ENCODE assay signal across 1 cellular context in genomic region chr15:70084461-70084860, GRCh38.
TF ChIP-seq lines count a peak whose summit lies in the region.

No MANE protein-coding gene starts in this region.

TF ChIP-seq in H1, 55 proteins besides CTCF, POLR2A, EP300 and RAD21:
- TF ChIP-seq BCL11A (IDR thresholded peaks at IDR 0.05; ENCODE audit: low read depth in 2 of 2, low read length in 2 of 2) (no peak), EZH2 (IDR thresholded peaks at IDR 0.05; ENCODE audit: low read depth, low read length, severe bottlenecking) (no peak), CHD2 (IDR thresholded peaks at IDR 0.05; ENCODE audit: low read length) (no peak), EGR1 (IDR thresholded peaks at IDR 0.05; ENCODE audit: borderline replicate concordance, low read depth, low read length) (no peak), POLR2AphosphoS5 (IDR thresholded peaks at IDR 0.05; ENCODE audit: low read depth, low read length) (no peak), BACH1 (IDR thresholded peaks at IDR 0.05; ENCODE audit: low read length) (no peak), RNF2 (IDR thresholded peaks at IDR 0.05; ENCODE audit: borderline replicate concordance, low read depth, low read length, missing control alignments, poor library complexity, severe bottlenecking) (no peak), RBBP5 (IDR thresholded peaks at IDR 0.05; ENCODE audit: borderline replicate concordance, low read depth, low read length) (no peak), ATF3 (IDR thresholded peaks at IDR 0.05; ENCODE audit: insufficient read depth, low read depth, low read length) (no peak), KDM4A (IDR thresholded peaks at IDR 0.05; ENCODE audit: low read depth, low read length, severe bottlenecking) (no peak), SP2 (IDR thresholded peaks at IDR 0.05; ENCODE audit: low read length) (no peak), ATF2 (IDR thresholded peaks at IDR 0.05; ENCODE audit: low read length) (no peak), TAF7 (optimal IDR thresholded peaks at IDR 0.05; ENCODE audit: borderline replicate concordance, low read depth, low read length) (no peak), NRF1 (IDR thresholded peaks at IDR 0.05; ENCODE audit: low read depth, low read length) (no peak), PHF8 (conservative IDR thresholded peaks at IDR 0.05; ENCODE audit: low read depth, low read length) (no peak), CBX5 (IDR thresholded peaks at IDR 0.05; ENCODE audit: low read depth, low read length) (no peak), ZNF274 (IDR thresholded peaks at IDR 0.05; ENCODE audit: borderline replicate concordance, extremely low read depth, low read length) (no peak), SUZ12 (IDR thresholded peaks at IDR 0.05; ENCODE audit: low read length) (no peak), GTF2F1 (IDR thresholded peaks at IDR 0.05; ENCODE audit: borderline replicate concordance, low read depth, low read length) (no peak)
- TF ChIP-seq, protein P1, sequence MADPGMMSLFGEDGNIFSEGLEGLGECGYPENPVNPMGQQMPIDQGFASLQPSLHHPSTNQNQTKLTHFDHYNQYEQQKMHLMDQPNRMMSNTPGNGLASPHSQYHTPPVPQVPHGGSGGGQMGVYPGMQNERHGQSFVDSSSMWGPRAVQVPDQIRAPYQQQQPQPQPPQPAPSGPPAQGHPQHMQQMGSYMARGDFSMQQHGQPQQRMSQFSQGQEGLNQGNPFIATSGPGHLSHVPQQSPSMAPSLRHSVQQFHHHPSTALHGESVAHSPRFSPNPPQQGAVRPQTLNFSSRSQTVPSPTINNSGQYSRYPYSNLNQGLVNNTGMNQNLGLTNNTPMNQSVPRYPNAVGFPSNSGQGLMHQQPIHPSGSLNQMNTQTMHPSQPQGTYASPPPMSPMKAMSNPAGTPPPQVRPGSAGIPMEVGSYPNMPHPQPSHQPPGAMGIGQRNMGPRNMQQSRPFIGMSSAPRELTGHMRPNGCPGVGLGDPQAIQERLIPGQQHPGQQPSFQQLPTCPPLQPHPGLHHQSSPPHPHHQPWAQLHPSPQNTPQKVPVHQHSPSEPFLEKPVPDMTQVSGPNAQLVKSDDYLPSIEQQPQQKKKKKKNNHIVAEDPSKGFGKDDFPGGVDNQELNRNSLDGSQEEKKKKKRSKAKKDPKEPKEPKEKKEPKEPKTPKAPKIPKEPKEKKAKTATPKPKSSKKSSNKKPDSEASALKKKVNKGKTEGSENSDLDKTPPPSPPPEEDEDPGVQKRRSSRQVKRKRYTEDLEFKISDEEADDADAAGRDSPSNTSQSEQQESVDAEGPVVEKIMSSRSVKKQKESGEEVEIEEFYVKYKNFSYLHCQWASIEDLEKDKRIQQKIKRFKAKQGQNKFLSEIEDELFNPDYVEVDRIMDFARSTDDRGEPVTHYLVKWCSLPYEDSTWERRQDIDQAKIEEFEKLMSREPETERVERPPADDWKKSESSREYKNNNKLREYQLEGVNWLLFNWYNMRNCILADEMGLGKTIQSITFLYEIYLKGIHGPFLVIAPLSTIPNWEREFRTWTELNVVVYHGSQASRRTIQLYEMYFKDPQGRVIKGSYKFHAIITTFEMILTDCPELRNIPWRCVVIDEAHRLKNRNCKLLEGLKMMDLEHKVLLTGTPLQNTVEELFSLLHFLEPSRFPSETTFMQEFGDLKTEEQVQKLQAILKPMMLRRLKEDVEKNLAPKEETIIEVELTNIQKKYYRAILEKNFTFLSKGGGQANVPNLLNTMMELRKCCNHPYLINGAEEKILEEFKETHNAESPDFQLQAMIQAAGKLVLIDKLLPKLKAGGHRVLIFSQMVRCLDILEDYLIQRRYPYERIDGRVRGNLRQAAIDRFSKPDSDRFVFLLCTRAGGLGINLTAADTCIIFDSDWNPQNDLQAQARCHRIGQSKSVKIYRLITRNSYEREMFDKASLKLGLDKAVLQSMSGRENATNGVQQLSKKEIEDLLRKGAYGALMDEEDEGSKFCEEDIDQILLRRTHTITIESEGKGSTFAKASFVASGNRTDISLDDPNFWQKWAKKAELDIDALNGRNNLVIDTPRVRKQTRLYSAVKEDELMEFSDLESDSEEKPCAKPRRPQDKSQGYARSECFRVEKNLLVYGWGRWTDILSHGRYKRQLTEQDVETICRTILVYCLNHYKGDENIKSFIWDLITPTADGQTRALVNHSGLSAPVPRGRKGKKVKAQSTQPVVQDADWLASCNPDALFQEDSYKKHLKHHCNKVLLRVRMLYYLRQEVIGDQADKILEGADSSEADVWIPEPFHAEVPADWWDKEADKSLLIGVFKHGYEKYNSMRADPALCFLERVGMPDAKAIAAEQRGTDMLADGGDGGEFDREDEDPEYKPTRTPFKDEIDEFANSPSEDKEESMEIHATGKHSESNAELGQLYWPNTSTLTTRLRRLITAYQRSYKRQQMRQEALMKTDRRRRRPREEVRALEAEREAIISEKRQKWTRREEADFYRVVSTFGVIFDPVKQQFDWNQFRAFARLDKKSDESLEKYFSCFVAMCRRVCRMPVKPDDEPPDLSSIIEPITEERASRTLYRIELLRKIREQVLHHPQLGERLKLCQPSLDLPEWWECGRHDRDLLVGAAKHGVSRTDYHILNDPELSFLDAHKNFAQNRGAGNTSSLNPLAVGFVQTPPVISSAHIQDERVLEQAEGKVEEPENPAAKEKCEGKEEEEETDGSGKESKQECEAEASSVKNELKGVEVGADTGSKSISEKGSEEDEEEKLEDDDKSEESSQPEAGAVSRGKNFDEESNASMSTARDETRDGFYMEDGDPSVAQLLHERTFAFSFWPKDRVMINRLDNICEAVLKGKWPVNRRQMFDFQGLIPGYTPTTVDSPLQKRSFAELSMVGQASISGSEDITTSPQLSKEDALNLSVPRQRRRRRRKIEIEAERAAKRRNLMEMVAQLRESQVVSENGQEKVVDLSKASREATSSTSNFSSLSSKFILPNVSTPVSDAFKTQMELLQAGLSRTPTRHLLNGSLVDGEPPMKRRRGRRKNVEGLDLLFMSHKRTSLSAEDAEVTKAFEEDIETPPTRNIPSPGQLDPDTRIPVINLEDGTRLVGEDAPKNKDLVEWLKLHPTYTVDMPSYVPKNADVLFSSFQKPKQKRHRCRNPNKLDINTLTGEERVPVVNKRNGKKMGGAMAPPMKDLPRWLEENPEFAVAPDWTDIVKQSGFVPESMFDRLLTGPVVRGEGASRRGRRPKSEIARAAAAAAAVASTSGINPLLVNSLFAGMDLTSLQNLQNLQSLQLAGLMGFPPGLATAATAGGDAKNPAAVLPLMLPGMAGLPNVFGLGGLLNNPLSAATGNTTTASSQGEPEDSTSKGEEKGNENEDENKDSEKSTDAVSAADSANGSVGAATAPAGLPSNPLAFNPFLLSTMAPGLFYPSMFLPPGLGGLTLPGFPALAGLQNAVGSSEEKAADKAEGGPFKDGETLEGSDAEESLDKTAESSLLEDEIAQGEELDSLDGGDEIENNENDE (IDR thresholded peaks at IDR 0.05; ENCODE audit: insufficient replicate concordance, low read length), result no peak
